1 cellular context compared by ENCODE assay signal in genomic region chr5:123709422-123709821, GRCh38.
TF ChIP-seq lines count a peak whose summit lies in the region.

No MANE protein-coding gene starts in this region.

TF ChIP-seq in IMR-90, 13 proteins besides CTCF, POLR2A, EP300 and RAD21 (continued from another document):
- TF ChIP-seq NFE2L2 (IDR thresholded peaks at IDR 0.05; ENCODE audit: low read depth, low read length) = no peak
- no peak for TF ChIP-seq MXI1 (IDR thresholded peaks at IDR 0.05; ENCODE audit: borderline replicate concordance, low read depth, low read length)
- no peak for TF ChIP-seq SMC3 (IDR thresholded peaks at IDR 0.05; ENCODE audit: low read depth, low read length)
- TF ChIP-seq CEBPB (IDR thresholded peaks at IDR 0.05; ENCODE audit: low read depth, low read length) = no peak
- TF ChIP-seq MAZ (IDR thresholded peaks at IDR 0.05; ENCODE audit: borderline replicate concordance, low read depth, low read length) = no peak
- TF ChIP-seq CHD1 (IDR thresholded peaks at IDR 0.05; ENCODE audit: low read depth, low read length) = no peak
